Comparison of ENCODE assay signal across 6 cellular contexts in the genomic region with DNA sequence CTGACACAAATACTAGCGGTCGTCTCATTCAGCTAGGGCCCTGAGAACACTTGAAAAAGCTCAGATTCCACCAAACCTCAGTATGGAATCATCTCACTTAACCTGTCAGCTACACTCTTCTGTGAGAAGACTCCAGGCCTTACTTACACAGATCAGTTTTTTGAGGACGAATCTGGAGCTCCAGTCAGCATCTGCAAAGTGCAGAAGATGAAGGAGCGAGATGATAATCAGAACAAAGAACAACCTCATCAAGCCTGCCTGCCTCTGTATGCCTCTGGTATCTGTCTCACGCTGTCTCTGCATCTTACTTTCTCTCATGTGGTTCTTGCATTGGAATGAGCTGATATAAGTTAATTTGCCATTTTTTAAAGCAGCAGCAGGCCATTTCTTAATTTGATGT.
"Had no signal": no experiment of that assay in that cellular context is flagged by ENCODE, and none has a peak within 500 bp of the region (broad histone marks: within the 10 kb centered on the region; RNA-seq: fewer than 3 reads in every experiment).

No MANE protein-coding gene starts in this region.

- H3K9me3 Mint-ChIP-seq: H9, IgD-negative memory B cell had no signal

- H3K27me3 Mint-ChIP-seq: IgD-negative memory B cell had no signal

- H3K36me3 Mint-ChIP-seq: IgD-negative memory B cell had no signal

- H2AFZ ChIP-seq: GM23248 had no signal

- DNase-seq: GM23248, H9, HCEC 1CT had no signal

- H3K4me1 Mint-ChIP-seq: H9, IgD-negative memory B cell had no signal

- ATAC-seq: HepG2 had no signal

- H3K27ac ChIP-seq: GM23248, HL-60 had no signal

- H3K4me3 Mint-ChIP-seq: H9, IgD-negative memory B cell had no signal

- H3K9ac ChIP-seq: GM23248 had no signal

- H3K4me3 ChIP-seq: GM23248 had no signal

- H3K27ac Mint-ChIP-seq: H9, IgD-negative memory B cell had no signal
